Comparison of ENCODE assay signal across 14 cellular contexts in the genomic region with DNA sequence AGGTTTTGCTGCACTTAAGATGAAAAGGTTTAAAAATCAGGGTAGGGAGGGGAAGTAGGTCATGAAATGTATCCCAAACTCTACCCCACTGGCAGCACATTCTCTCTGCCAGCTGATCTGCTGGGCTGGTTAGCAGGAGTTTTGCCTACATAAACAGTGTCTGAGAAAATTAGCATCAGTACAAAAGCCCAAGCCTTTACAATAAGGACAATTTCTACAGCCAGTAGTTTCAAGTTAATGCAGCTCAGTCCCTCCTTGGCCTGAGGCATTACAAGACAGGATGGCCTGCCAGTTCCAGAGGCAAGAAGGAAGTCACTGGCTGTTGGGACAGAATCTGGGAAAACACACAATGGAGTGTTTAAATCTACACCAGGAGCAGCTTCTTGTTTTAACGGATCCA. TPM values are rescaled to one million over a fixed set of nuclear protein-coding genes. Genes with fewer than 3 reads are reported as not detected.
DNase-seq lines count a peak whose midpoint lies in the region; ATAC-seq and TF ChIP-seq lines count a peak whose summit lies in the region.
"Had no signal": no experiment of that assay in that cellular context is flagged by ENCODE, and none has a peak within 500 bp of the region (broad histone marks: within the 10 kb centered on the region; RNA-seq: fewer than 3 reads in every experiment).

No MANE protein-coding gene starts in this region.

- ATAC-seq in WTC11 = peak; percentile 48
- no peak for ATAC-seq in GM21786 (IDR thresholded peaks at IDR 0.05; ENCODE audit: unreplicated experiment)
- no peak for ATAC-seq in HG02852 (IDR thresholded peaks at IDR 0.05; ENCODE audit: unreplicated experiment)
- ATAC-seq: left colon had no signal

- H3K4me1 Mint-ChIP-seq in WTC11 = peaks cover 48% of the 10 kb centered on the region

- H3K27me3 ChIP-seq in HAP-1 (ENCODE audit: low read depth) = 0 out of 2 replicates have a peak, but pooled peaks cover 3% of the 10 kb centered on the region

- POLR2A ChIA-PET in WTC11 (lab: Charles Lee) = interaction anchor here (0.7 kb wide), 1 partner anchor 64 kb away, joined by 3 read pairs; no protein-coding TSS in a partner anchor

- DNase-seq in HAP-1 (ENCODE audit: low spot score in 2 of 2) (peak; percentile 76 to 95), WTC11 (ENCODE audit: low spot score) (no peak), fibroblast of the aortic adventitia (ENCODE audit: low read depth) (peak; percentile 22), putamen (ENCODE audit: low spot score) (peak; percentile 17), iPS-NIHi7 (ENCODE audit: extremely low spot score) (no peak), DMS 273 (lab: John Stamatoyannopoulos, UW; ENCODE audit: unreplicated experiment) (no peak)
- DNase-seq: activated effector memory CD4-positive, alpha-beta T cell treated with Interleukin-2 at 50 U/mL for 16 hours; left colon; NCI-H2029; stimulated activated CD4-positive, alpha-beta T cell treated with anti-CD3 and anti-CD28 coated beads, Interleukin-1b, Interleukin-23, amount 100 ng/mL, for 48 hours; stimulated activated naive CD4-positive, alpha-beta T cell had no signal

- H3K4me3 ChIP-seq in HAP-1 (peak overlapping the region; percentile 7; the same call in 1 of the 2 replicates), fibroblast of the aortic adventitia (ENCODE audit: low read depth, low read length) (no peak overlapping the region)

- peak overlapping the region; percentile 14 for H3K4me3 Mint-ChIP-seq in WTC11
- H3K4me3 Mint-ChIP-seq: IgD-negative memory B cell had no signal

- no peaks in the 10 kb centered on the region; the same call in 1 of the 2 replicates for H3K27me3 Mint-ChIP-seq in WTC11 (ENCODE audit: low read depth)
- H3K27me3 Mint-ChIP-seq: IgD-negative memory B cell had no signal

- peaks cover 13% of the 10 kb centered on the region for H3K9me3 Mint-ChIP-seq in WTC11
- H3K9me3 Mint-ChIP-seq: IgD-negative memory B cell had no signal

- TF ChIP-seq CTCF in WTC11 (IDR thresholded peaks at IDR 0.05) = no peak
- no peak for TF ChIP-seq CTCF in fibroblast of the aortic adventitia (IDR thresholded peaks at IDR 0.05; ENCODE audit: insufficient read depth, low read length)

- in situ Hi-C loops in HAP-1 (cut with MboI; ENCODE audit: low sequenced_read_pairs) = no loop called here

- no peaks in the 10 kb centered on the region for H3K36me3 ChIP-seq in HAP-1 (replicated peaks)

- CTCF ChIA-PET in WTC11 (lab: Charles Lee) = interaction anchor here (0.5 kb wide), 1 partner anchor 574 kb away, joined by 4 read pairs; no protein-coding TSS in a partner anchor

- H3K4me1 ChIP-seq in HAP-1 = peaks cover 28% of the 10 kb centered on the region

- H3K36me3 Mint-ChIP-seq in WTC11 = no peaks in the 10 kb centered on the region; the same call in 1 of the 2 replicates

- peak overlapping the region; percentile 72 for H3K27ac Mint-ChIP-seq in WTC11
- H3K27ac Mint-ChIP-seq: IgD-negative memory B cell had no signal

- H3K9me3 ChIP-seq in HAP-1 = no peaks in the 10 kb centered on the region

TF ChIP-seq in WTC11, 78 proteins besides CTCF, POLR2A, EP300 and RAD21:
- TF ChIP-seq CREM (CRISPR knock-in tag; IDR thresholded peaks at IDR 0.05) (no peak), GTF2I (CRISPR knock-in tag; conservative IDR thresholded peaks at IDR 0.05) (no peak)
TF ChIP-seq in WTC11: peak in this region for 0.

RNA-seq across cellular contexts. Expression of a gene that starts 32.8 kb away (rescaled TPM):
- total RNA-seq in WTC11 (2021) (2.6 to 4.5 TPM (median 3.3 TPM) in 3 replicates), fibroblast of the aortic adventitia (ENCODE audit: low replicate concordance) (5.7 and 21.1 TPM in 2 replicates)

Comparison
In these comparisons a context has a peak if more than half of its experiments do, and no peak if none do; other contexts are left out.
1. DNase-seq: peak in HAP-1 (2 of 2), fibroblast of the aortic adventitia (single experiment) and putamen (single experiment); none in WTC11 (single experiment), iPS-NIHi7 (single experiment) and DMS 273 (single experiment).